13 cellular contexts compared by ENCODE assay signal in the genomic region with DNA sequence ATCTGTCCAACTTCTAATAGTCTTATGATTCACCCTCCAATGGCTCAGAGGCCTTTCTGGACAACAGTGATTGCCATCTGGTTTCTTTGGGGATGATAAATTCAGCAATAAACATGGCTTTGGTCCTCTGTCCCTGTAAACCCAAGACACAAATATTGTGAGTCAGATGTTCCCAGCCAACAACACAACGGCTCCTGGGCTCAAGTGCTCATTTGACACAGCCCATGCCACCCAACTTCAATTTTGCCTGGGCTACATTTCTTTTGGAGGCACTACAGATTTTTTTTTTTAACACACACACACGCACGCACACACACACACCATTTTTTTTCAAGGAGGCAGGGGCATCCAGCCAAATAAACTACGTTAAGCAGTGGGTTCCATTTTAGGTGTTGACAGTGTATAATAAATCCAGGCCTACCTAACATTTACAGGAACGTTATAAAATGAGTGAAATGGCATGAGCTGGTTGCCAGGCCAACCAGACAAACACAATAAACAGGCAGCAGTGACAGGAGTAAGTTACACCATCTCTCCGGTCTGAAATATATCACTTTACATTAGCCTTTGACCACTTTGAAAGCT.
DNase-seq lines count a peak whose midpoint lies in the region; ATAC-seq, FAIRE-seq and TF ChIP-seq lines count a peak whose summit lies in the region.
"Had no signal": no experiment of that assay in that cellular context is flagged by ENCODE, and none has a peak within 500 bp of the region (broad histone marks: within the 10 kb centered on the region; RNA-seq: fewer than 3 reads in every experiment).

No MANE protein-coding gene starts in this region.

- DNase-seq in HTR-8/SVneo (ENCODE audit: insufficient read length, low spot score) (no peak), NCI-H774 (lab: John Stamatoyannopoulos, UW) (peak; percentile 91), fibroblast of villous mesenchyme (ENCODE audit: low read depth) (peak; percentile 74), A673 (ENCODE audit: low spot score) (no peak), NCI-H510A treated with DMSO at 0.1 percent for 48 hours (lab: John Stamatoyannopoulos, UW) (no peak), GM19239 (ENCODE audit: insufficient read length, low spot score) (no peak)
- DNase-seq: activated gamma-delta T cell; NCI-H1694; stimulated activated CD4-positive, alpha-beta T cell treated with anti-CD3 and anti-CD28 coated beads, Interleukin-4, amount 100 ng/mL, for 24 hours had no signal

- TF ChIP-seq CTCF in fibroblast of villous mesenchyme (IDR thresholded peaks at IDR 0.05; ENCODE audit: insufficient read depth, low read depth, low read length), result no peak
- no peak for TF ChIP-seq CTCF in A673 (conservative IDR thresholded peaks at IDR 0.05; ENCODE audit: low read depth, low read length)

- H3K9me3 ChIP-seq in stomach smooth muscle (ENCODE audit: control insufficient read depth in 2 of 2, low read length in 2 of 2) (no peaks in the 10 kb centered on the region), A673 (ENCODE audit: low read depth, low read length, poor library complexity, severe bottlenecking) (no peaks in the 10 kb centered on the region)

- H3K27me3 ChIP-seq in stomach smooth muscle (ENCODE audit: control insufficient read depth in 1 of 2, insufficient read depth in 2 of 2, low read length in 2 of 2), result no peaks in the 10 kb centered on the region
- no peaks in the 10 kb centered on the region for H3K27me3 ChIP-seq in A673 (replicated peaks; ENCODE audit: insufficient read depth, low read depth, low read length, poor library complexity)

- H3K27ac ChIP-seq in stomach smooth muscle (ENCODE audit: low read length), result peak overlapping the region; percentile 26
- H3K27ac ChIP-seq in A673 (ENCODE audit: low read depth, low read length, poor library complexity, severe bottlenecking), result no peak overlapping the region

- CTCF ChIA-PET in A673 (lab: Charles Lee), result no interaction called here

- no TSS peak for BruUV-seq in A673 (replicated peaks; lab: Mats Ljungman, UMichigan)

- intact Hi-C loops in A673 (cut with micrococcal nuclease; ENCODE audit: unreplicated experiment), result no loop called here

- no peak overlapping the region for H3K4me3 ChIP-seq in fibroblast of villous mesenchyme (ENCODE audit: low read depth, low read length)
- H3K4me3 ChIP-seq in stomach smooth muscle (ENCODE audit: low read length in 2 of 2), result no peak overlapping the region
- H3K4me3 ChIP-seq in A673 (ENCODE audit: low read depth, low read length, poor library complexity, severe bottlenecking), result no peak overlapping the region

- no peaks in the 10 kb centered on the region for H3K4me1 ChIP-seq in stomach smooth muscle (ENCODE audit: control insufficient read depth, insufficient read depth, low read length)
- no peaks in the 10 kb centered on the region for H3K4me1 ChIP-seq in A673 (ENCODE audit: insufficient read depth, low read length, poor library complexity, severe bottlenecking)

- FAIRE-seq in HTR-8/SVneo (lab: Jason Lieb, UNC) (peak; percentile 51), GM19239 (lab: Jason Lieb, UNC) (no peak)
- FAIRE-seq: TTC549 had no signal

- no peak for ATAC-seq in HG03521 (IDR thresholded peaks at IDR 0.05; ENCODE audit: unreplicated experiment)
- ATAC-seq: esophagus mucosa had no signal

- POLR2A ChIA-PET in A673 (lab: Charles Lee; ENCODE audit: low non-redundant PET), result no interaction called here

- H3K36me3 ChIP-seq in stomach smooth muscle (ENCODE audit: control insufficient read depth in 2 of 2, insufficient read depth in 2 of 2, low read length in 2 of 2), result no peaks in the 10 kb centered on the region
- no peaks in the 10 kb centered on the region for H3K36me3 ChIP-seq in A673 (ENCODE audit: insufficient read depth, low read length, poor library complexity, severe bottlenecking)

- H3K9ac ChIP-seq in stomach smooth muscle (ENCODE audit: low read length in 2 of 2), result no peak overlapping the region

Comparison
In these comparisons a context has a peak if more than half of its experiments do, and no peak if none do; other contexts are left out.
1. DNase-seq: peak in NCI-H774 (single experiment) and fibroblast of villous mesenchyme (single experiment); none in HTR-8/SVneo (single experiment), A673 (single experiment), NCI-H510A treated with DMSO at 0.1 percent for 48 hours (single experiment) and GM19239 (single experiment).